23 cellular contexts compared by ENCODE assay signal in the genomic region with DNA sequence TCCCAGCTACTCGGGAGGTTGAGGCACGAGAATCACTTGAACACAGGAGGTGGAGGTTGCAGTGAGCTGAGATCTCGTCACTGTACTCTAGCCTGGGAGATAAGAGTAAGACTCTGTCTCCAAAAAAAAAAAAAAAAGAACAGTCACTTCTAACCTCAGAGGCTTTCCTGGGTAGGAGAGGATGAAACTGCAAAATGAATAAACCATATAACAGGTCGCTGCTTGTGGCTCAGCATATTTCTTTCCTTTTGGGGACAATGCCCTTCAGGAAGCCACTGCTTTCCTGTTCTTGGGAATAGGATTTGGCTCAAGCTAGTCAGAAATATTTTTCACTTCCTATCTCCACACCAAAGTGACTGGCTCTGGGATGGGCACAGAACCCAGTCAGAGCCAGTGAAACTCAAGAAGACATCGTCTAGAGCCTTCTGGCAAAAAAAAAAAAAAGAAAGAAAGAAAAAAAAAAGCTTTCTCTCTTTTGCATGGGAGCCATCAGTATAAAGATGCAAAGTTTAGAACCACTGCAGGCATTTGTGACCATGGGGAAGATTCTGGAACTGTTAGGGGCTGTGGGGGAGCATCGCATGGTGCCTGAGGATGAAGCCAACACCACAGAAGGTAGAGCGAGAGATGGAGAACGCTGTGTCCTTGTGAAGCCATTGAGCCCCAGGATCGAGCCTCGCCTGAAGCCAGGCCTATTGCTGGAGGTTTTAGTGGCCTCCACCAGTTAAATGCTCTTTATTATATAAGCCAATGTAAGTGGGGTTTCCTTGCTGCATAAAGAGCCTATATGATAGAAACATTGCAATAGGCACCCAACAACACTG.
DNase-seq lines count a peak whose midpoint lies in the region; ATAC-seq, FAIRE-seq and TF ChIP-seq lines count a peak whose summit lies in the region.
"Had no signal": no experiment of that assay in that cellular context is flagged by ENCODE, and none has a peak within 500 bp of the region (broad histone marks: within the 10 kb centered on the region; RNA-seq: fewer than 3 reads in every experiment).

No MANE protein-coding gene starts in this region.

- no peak for TF ChIP-seq EP300 in GM12878 (IDR thresholded peaks at IDR 0.05; ENCODE audit: borderline replicate concordance in 1 of 2, control insufficient read depth in 1 of 2, low read depth in 2 of 2, low read length in 2 of 2)

- TF ChIP-seq POLR2A in GM12878 (IDR thresholded peaks at IDR 0.05; ENCODE audit: low read depth, low read length) (no peak), erythroblast (IDR thresholded peaks at IDR 0.05; ENCODE audit: low read length) (no peak)

- peak overlapping the region; percentile 52 for H3K4me2 ChIP-seq in GM12878 (ENCODE audit: control insufficient read depth, insufficient read depth)
- H3K4me2 ChIP-seq: A549, hepatocyte had no signal

- 43 to 50% methylated on average over 10 of the region's 10 CpGs for WGBS in heart right ventricle, 2 donors
- WGBS in GM12878 (ENCODE audit: insufficient coverage, insufficient replicate concordance, low lambda C conversion rate, missing lambda C conversion rate) = 70% methylated on average over 10 of the region's 10 CpGs
- WGBS in right cardiac atrium = 53% methylated on average over 10 of the region's 10 CpGs

- DNase-seq in heart right ventricle (no peak), left cardiac atrium (no peak), GM12878 (ENCODE audit: low read depth, low spot score) (no peak), right cardiac atrium (no peak), posterior cingulate gyrus (no peak), erythroblast (lab: John Stamatoyannopoulos, UW) (no peak), NCI-H446 (lab: John Stamatoyannopoulos, UW) (no peak)
- DNase-seq in stimulated activated naive B cell treated with anti-CD40 and anti-IgM and Interleukin-4, amounts not matched to agents 10 μg/mL and 1 μg/mL and 100 μg/mL, for 72 hours = no peak
- DNase-seq: activated naive CD8-positive, alpha-beta T cell treated with anti-CD3 and anti-CD28 coated beads for 36 hours; cortex of kidney; DMS 273 treated with DMSO at 0.1 percent for 48 hours; GF-D8; GM23248; Kasumi-1; lower lobe of right lung; NCI-H1092; NCI-H2029; stimulated activated naive CD4-positive, alpha-beta T cell had no signal

- H3K36me3 ChIP-seq in heart right ventricle = no peaks in the 10 kb centered on the region
- H3K36me3 ChIP-seq in GM12878 (ENCODE audit: control insufficient read depth in 2 of 2, insufficient read depth in 2 of 2, low read length in 1 of 2) = no peaks in the 10 kb centered on the region
- H3K36me3 ChIP-seq: lower lobe of right lung had no signal

- no peaks in the 10 kb centered on the region for H3K27me3 Mint-ChIP-seq in stimulated activated naive B cell treated with anti-CD40 and anti-IgM and Interleukin-4, amounts not matched to agents 10 μg/mL and 1 μg/mL and 100 μg/mL, for 72 hours

- H2AFZ ChIP-seq in GM12878 (ENCODE audit: control insufficient read depth, low read depth, low read length) = peak overlapping the region; percentile 62
- H2AFZ ChIP-seq: GM23248, hepatocyte had no signal

- H3K4me1 ChIP-seq in heart right ventricle (peaks cover 5 to 83% (median 63%) of the 10 kb centered on the region in 9 donors), GM12878 (ENCODE audit: control insufficient read depth, insufficient read depth, low read length) (peaks cover 41% of the 10 kb centered on the region), right cardiac atrium (ENCODE audit: control insufficient read depth, insufficient read depth, low read length) (peaks cover 19% of the 10 kb centered on the region)

- no peaks in the 10 kb centered on the region for H3K27me3 ChIP-seq in heart right ventricle
- no peaks in the 10 kb centered on the region for H3K27me3 ChIP-seq in GM12878 (replicated peaks in 1 of 2; ENCODE audit: control insufficient read depth in 2 of 2, insufficient read depth in 2 of 2, low read length in 1 of 2)
- H3K27me3 ChIP-seq in right cardiac atrium (ENCODE audit: control insufficient read depth, insufficient read depth) = no peaks in the 10 kb centered on the region
- H3K27me3 ChIP-seq: hepatocyte had no signal

- peaks cover 4 to 11% of the 10 kb centered on the region in 2 donors for H3K36me3 Mint-ChIP-seq in stimulated activated naive B cell treated with anti-CD40 and anti-IgM and Interleukin-4, amounts not matched to agents 10 μg/mL and 1 μg/mL and 100 μg/mL, for 72 hours
- H3K36me3 Mint-ChIP-seq: activated naive CD8-positive, alpha-beta T cell treated with anti-CD3 and anti-CD28 coated beads for 36 hours had no signal

- H3K4me3 Mint-ChIP-seq in stimulated activated naive B cell treated with anti-CD40 and anti-IgM and Interleukin-4, amounts not matched to agents 10 μg/mL and 1 μg/mL and 100 μg/mL, for 72 hours = peak overlapping the region in 1 of 2 donors; percentile 26
- H3K4me3 Mint-ChIP-seq: activated naive CD8-positive, alpha-beta T cell treated with anti-CD3 and anti-CD28 coated beads for 36 hours had no signal

- FAIRE-seq in GM12878 (lab: Jason Lieb, UNC) = no peak
- FAIRE-seq: A549, RCC 7860 had no signal

- in situ Hi-C loops in GM12878 (cut with MboI) = no loop called here

- peaks cover 43 to 86% of the 10 kb centered on the region in 2 donors for H3K4me1 Mint-ChIP-seq in stimulated activated naive B cell treated with anti-CD40 and anti-IgM and Interleukin-4, amounts not matched to agents 10 μg/mL and 1 μg/mL and 100 μg/mL, for 72 hours

- intact Hi-C loops in heart right ventricle (cut with DNase I) = loop anchor here in 3 of 10 donors (5.0 kb wide), 2 partner anchors 37 to 62 kb away; no protein-coding TSS in a partner anchor
- intact Hi-C loops in left cardiac atrium (cut with DNase I) = no loop called here
- intact Hi-C loops in GM12878 (cut with micrococcal nuclease; ENCODE audit: unreplicated experiment) = no loop called here
- intact Hi-C loops in right cardiac atrium (cut with DNase I) = loop anchor here in 2 of 4 donors (5.0 to 10.0 kb wide), 2 partner anchors 64 to 73 kb away; partner anchors contain the start of gene MRTFB (in 1 of the 2)
- intact Hi-C loops in posterior cingulate gyrus (cut with DNase I) = no loop called here

- no peak overlapping the region for H3K9ac ChIP-seq in GM12878 (ENCODE audit: control insufficient read depth, insufficient read depth, low read length)
- H3K9ac ChIP-seq: GM23248 had no signal

- SMC1A ChIA-PET in GM12878 (lab: Charles Lee; ENCODE audit: uncharacterized antibody, unreplicated experiment) = interaction anchor here (0.9 to 1.1 kb wide), 3 partner anchors 42 to 76 kb away, joined by 3 to 5 read pairs (median 3); no protein-coding TSS in a partner anchor

- RAD21 ChIA-PET in GM12878 (lab: Charles Lee; ENCODE audit: unreplicated experiment) = interaction anchor here (0.6 kb wide), 1 partner anchor 42 kb away, joined by 3 read pairs; no protein-coding TSS in a partner anchor

- peak overlapping the region; percentile 76 for H3K27ac Mint-ChIP-seq in stimulated activated naive B cell treated with anti-CD40 and anti-IgM and Interleukin-4, amounts not matched to agents 10 μg/mL and 1 μg/mL and 100 μg/mL, for 72 hours
- H3K27ac Mint-ChIP-seq: activated naive CD8-positive, alpha-beta T cell treated with anti-CD3 and anti-CD28 coated beads for 36 hours had no signal

- BruUV-seq in GM12878 (replicated peaks; lab: Mats Ljungman, UMichigan) = no TSS peak

- CTCF ChIA-PET in GM12878 (lab: Yijun Ruan, JAX) = interaction anchor here (1.1 kb wide), 1 partner anchor 79 kb away, joined by 3 read pairs; the partner anchor contains the start of gene ERCC4

- peaks cover 9 to 10% of the 10 kb centered on the region in 2 donors for H3K9me3 Mint-ChIP-seq in stimulated activated naive B cell treated with anti-CD40 and anti-IgM and Interleukin-4, amounts not matched to agents 10 μg/mL and 1 μg/mL and 100 μg/mL, for 72 hours
- H3K9me3 Mint-ChIP-seq: activated naive CD8-positive, alpha-beta T cell treated with anti-CD3 and anti-CD28 coated beads for 36 hours had no signal

- H3K27ac ChIP-seq in heart right ventricle (peak overlapping the region; percentile 68 to 95 (median 84)), GM12878 (ENCODE audit: control insufficient read depth, insufficient read depth) (peak overlapping the region; percentile 6; the same call in 1 of the 2 replicates), right cardiac atrium (ENCODE audit: low read length) (peak overlapping the region; percentile 95)
- H3K27ac ChIP-seq: C4-2B, GM23248, lower lobe of right lung had no signal

- TF ChIP-seq RAD21 in GM12878 (IDR thresholded peaks at IDR 0.05; ENCODE audit: insufficient read depth, low read depth, low read length) = no peak

- TF ChIP-seq CTCF in heart right ventricle (IDR thresholded peaks at IDR 0.05) (no peak), GM12878 (IDR thresholded peaks at IDR 0.05 in 2 of 3, conservative IDR thresholded peaks at IDR 0.05 in 1 of 3; ENCODE audit: control insufficient read depth in 2 of 3, extremely low read depth in 1 of 3, insufficient read depth in 1 of 3, low read depth in 3 of 3, low read length in 3 of 3) (no peak)

- POLR2A ChIA-PET in GM12878 (lab: Charles Lee) = no interaction called here

- H3K9me3 ChIP-seq in heart right ventricle (no peaks in the 10 kb centered on the region), GM12878 (replicated peaks; ENCODE audit: control insufficient read depth, insufficient read depth, low read length) (no peaks in the 10 kb centered on the region; the same call in 1 of the 3 replicates), right cardiac atrium (ENCODE audit: control insufficient read depth, low read length) (no peaks in the 10 kb centered on the region)
- H3K9me3 ChIP-seq: A549, lower lobe of right lung had no signal

- ATAC-seq in heart right ventricle (peak in 1 of 8 donors; percentile 4), left cardiac atrium (no peak), GM12878 (peak; percentile 12; the same call in 2 of the 3 replicates), right cardiac atrium (no peak)
- peak in 1 of 2 donors; percentile 25 for ATAC-seq in stimulated activated naive B cell treated with anti-CD40 and anti-IgM and Interleukin-4, amounts not matched to agents 10 μg/mL and 1 μg/mL and 100 μg/mL, for 72 hours (replicated peaks)
- ATAC-seq: A549, lower lobe of right lung, sciatic nerve had no signal

- H3K79me2 ChIP-seq in GM12878 (ENCODE audit: control insufficient read depth, insufficient read depth, low read length) = no peaks in the 10 kb centered on the region
- H3K79me2 ChIP-seq: hepatocyte had no signal

- H3K4me3 ChIP-seq in heart right ventricle (no peak overlapping the region), GM12878 (no peak overlapping the region), right cardiac atrium (ENCODE audit: low read length) (no peak overlapping the region)
- H3K4me3 ChIP-seq: A549, GM23248, hepatocyte, lower lobe of right lung had no signal

- H4K20me1 ChIP-seq in GM12878 (ENCODE audit: control insufficient read depth, insufficient read depth) = no peaks in the 10 kb centered on the region

TF ChIP-seq in GM12878, 131 proteins besides CTCF, POLR2A, EP300 and RAD21:
- TF ChIP-seq ZNF384 (IDR thresholded peaks at IDR 0.05; ENCODE audit: borderline replicate concordance, low read depth, low read length) (0 out of 2 replicates have a peak, but pooled peaks have one; percentile 17), HDGF (IDR thresholded peaks at IDR 0.05) (no peak)
TF ChIP-seq in GM12878: peak in this region for 1.

Comparison
In these comparisons a context has a peak if more than half of its experiments do, and no peak if none do; other contexts are left out.
1. H3K27ac ChIP-seq: peak in every context shown above with its lines; median percentile 95 in right cardiac atrium; 84 in heart right ventricle; 6 in GM12878.